In genomic region chr4:13865871-13866669, GRCh38 we compare ENCODE assay signal across 21 cellular contexts.
DNase-seq lines count a peak whose midpoint lies in the region; ATAC-seq, FAIRE-seq and TF ChIP-seq lines count a peak whose summit lies in the region.
"Had no signal": no experiment of that assay in that cellular context is flagged by ENCODE, and none has a peak within 500 bp of the region (broad histone marks: within the 10 kb centered on the region; RNA-seq: fewer than 3 reads in every experiment).

No MANE protein-coding gene starts in this region.

- no peak for TF ChIP-seq CTCF in HFFc6 (IDR thresholded peaks at IDR 0.05)
- no peak for TF ChIP-seq CTCF in astrocyte (IDR thresholded peaks at IDR 0.05; ENCODE audit: insufficient read depth, low read depth, low read length)
- no peak for TF ChIP-seq CTCF in lung (IDR thresholded peaks at IDR 0.05; ENCODE audit: control extremely low read depth, extremely low read depth)
- TF ChIP-seq CTCF in coronary artery (IDR thresholded peaks at IDR 0.05), result no peak
- TF ChIP-seq CTCF in progenitor cell of endocrine pancreas (IDR thresholded peaks at IDR 0.05; ENCODE audit: unreplicated experiment), result no peak
- no peak for TF ChIP-seq CTCF in foreskin keratinocyte (conservative IDR thresholded peaks at IDR 0.05)

- peak overlapping the region; percentile 21 for H3K4me2 ChIP-seq in astrocyte (ENCODE audit: low read length)

- H3K36me3 ChIP-seq in astrocyte (ENCODE audit: insufficient read depth, low read length), result no peaks in the 10 kb centered on the region
- H3K36me3 ChIP-seq in lung (ENCODE audit: control insufficient read depth in 2 of 2, insufficient read depth in 2 of 2, low read length in 2 of 2), result no peaks in the 10 kb centered on the region
- H3K36me3 ChIP-seq: transverse colon had no signal

- H2AFZ ChIP-seq in astrocyte (ENCODE audit: low read depth, low read length), result no peak overlapping the region

- no peak overlapping the region for H3K9ac ChIP-seq in astrocyte (ENCODE audit: low read length)

- peak; percentile 50 for FAIRE-seq in astrocyte (lab: Jason Lieb, UNC)
- FAIRE-seq: GM12891, TTC549 had no signal

- H4K20me1 ChIP-seq in astrocyte (ENCODE audit: insufficient read depth, low read length), result no peaks in the 10 kb centered on the region

- H3K4me3 Mint-ChIP-seq in HFFc6 (peak overlapping the region; percentile 35; the same call in 1 of the 2 replicates), astrocyte (ENCODE audit: unreplicated experiment) (no peak overlapping the region), progenitor cell of endocrine pancreas (ENCODE audit: low read depth) (no peak overlapping the region)
- H3K4me3 Mint-ChIP-seq: activated CD4-positive, alpha-beta T cell treated with anti-CD3 and anti-CD28 coated beads, Interleukin-2, amount 10 ng/mL, durations not matched to agents 24 days and 14 days; activated naive CD4-positive, alpha-beta T cell treated with anti-CD3 and anti-CD28 coated beads for 36 hours; CD4-positive, alpha-beta T cell; naive thymus-derived CD4-positive, alpha-beta T cell had no signal

- WGBS in lung, 2 donors, result 56 to 71% methylated on average over 7 of the region's 7 CpGs

- H3K4me1 ChIP-seq in astrocyte (ENCODE audit: insufficient read depth, low read length) (peaks cover 4% of the 10 kb centered on the region), lung (ENCODE audit: control insufficient read depth in 2 of 2, insufficient read depth in 2 of 2, low read length in 2 of 2) (no peaks in the 10 kb centered on the region), foreskin keratinocyte (no peaks in the 10 kb centered on the region)
- H3K4me1 ChIP-seq: body of pancreas, transverse colon had no signal

- H3K79me2 ChIP-seq in astrocyte (ENCODE audit: insufficient read depth, low read length), result no peaks in the 10 kb centered on the region

- no peak overlapping the region for H3K4me3 ChIP-seq in astrocyte (ENCODE audit: insufficient read depth, low read depth, low read length)
- H3K4me3 ChIP-seq in lung, result no peak overlapping the region
- no peak overlapping the region for H3K4me3 ChIP-seq in coronary artery
- H3K4me3 ChIP-seq: body of pancreas, transverse colon had no signal

- H3K9me3 ChIP-seq in astrocyte (ENCODE audit: insufficient read depth, low read depth, low read length) (peaks cover 5% of the 10 kb centered on the region), lung (ENCODE audit: control insufficient read depth in 2 of 2, insufficient read depth in 1 of 2, low read length in 1 of 2) (no peaks in the 10 kb centered on the region)
- H3K9me3 ChIP-seq: body of pancreas, transverse colon had no signal

- H3K27ac ChIP-seq in astrocyte (ENCODE audit: low read depth, low read length) (no peak overlapping the region), lung (ENCODE audit: low read depth in 1 of 2, low read length in 1 of 2) (no peak overlapping the region), coronary artery (no peak overlapping the region), foreskin keratinocyte (no peak overlapping the region)
- H3K27ac ChIP-seq: body of pancreas, transverse colon had no signal

- H3K27ac Mint-ChIP-seq in HFFc6 (peak overlapping the region; percentile 75), astrocyte (ENCODE audit: unreplicated experiment) (no peak overlapping the region), progenitor cell of endocrine pancreas (no peak overlapping the region)
- H3K27ac Mint-ChIP-seq: activated CD4-positive, alpha-beta T cell treated with anti-CD3 and anti-CD28 coated beads, Interleukin-2, amount 10 ng/mL, durations not matched to agents 24 days and 14 days; activated naive CD4-positive, alpha-beta T cell treated with anti-CD3 and anti-CD28 coated beads for 36 hours; CD4-positive, alpha-beta T cell; naive thymus-derived CD4-positive, alpha-beta T cell had no signal

- peak; percentile 86 for DNase-seq in DMS53 (lab: John Stamatoyannopoulos, UW)
- peak; percentile 46 for DNase-seq in HFFc6
- DNase-seq in astrocyte (ENCODE audit: low read depth), result peak; percentile 46
- no peak for DNase-seq in lung (ENCODE audit: low spot score)
- no peak for DNase-seq in coronary artery (ENCODE audit: low spot score)
- no peak for DNase-seq in progenitor cell of endocrine pancreas (ENCODE audit: low spot score, unreplicated experiment)
- no peak for DNase-seq in NOMO-1 treated with DMSO at 0.1 percent for 48 hours (lab: John Stamatoyannopoulos, UW; ENCODE audit: unreplicated experiment)
- no peak for DNase-seq in foreskin keratinocyte
- DNase-seq: activated CD4-positive, alpha-beta T cell treated with anti-CD3 and anti-CD28 coated beads, Interleukin-2, amount 10 ng/mL, durations not matched to agents 24 days and 14 days; activated naive CD4-positive, alpha-beta T cell treated with anti-CD3 and anti-CD28 coated beads for 36 hours; body of pancreas; CD4-positive, alpha-beta T cell; GOT3; Karpas-422; naive thymus-derived CD4-positive, alpha-beta T cell; NCI-H526; stimulated activated naive CD4-positive, alpha-beta T cell; transverse colon had no signal

- H3K27me3 Mint-ChIP-seq in HFFc6 (ENCODE audit: insufficient read depth), result no peaks in the 10 kb centered on the region; the same call in 1 of the 2 replicates
- H3K27me3 Mint-ChIP-seq in astrocyte (ENCODE audit: low read depth, unreplicated experiment), result no peaks in the 10 kb centered on the region
- no peaks in the 10 kb centered on the region for H3K27me3 Mint-ChIP-seq in progenitor cell of endocrine pancreas
- H3K27me3 Mint-ChIP-seq: activated CD4-positive, alpha-beta T cell treated with anti-CD3 and anti-CD28 coated beads, Interleukin-2, amount 10 ng/mL, durations not matched to agents 24 days and 14 days; CD4-positive, alpha-beta T cell had no signal

- H3K36me3 Mint-ChIP-seq in HFFc6 (ENCODE audit: low read depth) (peaks cover 24% of the 10 kb centered on the region), astrocyte (ENCODE audit: low read depth, unreplicated experiment) (no peaks in the 10 kb centered on the region), progenitor cell of endocrine pancreas (ENCODE audit: insufficient read depth) (peaks cover 1% of the 10 kb centered on the region)

- H3K9me3 Mint-ChIP-seq in HFFc6, result peaks cover 28% of the 10 kb centered on the region
- peaks cover 4% of the 10 kb centered on the region for H3K9me3 Mint-ChIP-seq in astrocyte (ENCODE audit: unreplicated experiment)
- H3K9me3 Mint-ChIP-seq in progenitor cell of endocrine pancreas (ENCODE audit: low read depth), result peaks cover 7% of the 10 kb centered on the region
- H3K9me3 Mint-ChIP-seq: activated CD4-positive, alpha-beta T cell treated with anti-CD3 and anti-CD28 coated beads, Interleukin-2, amount 10 ng/mL, durations not matched to agents 24 days and 14 days had no signal

- ATAC-seq in lung (ENCODE audit: insufficient read depth, low FRiP score), result peak; percentile 58
- ATAC-seq in foreskin keratinocyte, result no peak
- ATAC-seq: body of pancreas; esophagus mucosa; naive thymus-derived CD4-positive, alpha-beta T cell had no signal

- H3K4me1 Mint-ChIP-seq in HFFc6 (ENCODE audit: low read depth) (peaks cover 29% of the 10 kb centered on the region), astrocyte (ENCODE audit: low read depth, unreplicated experiment) (no peaks in the 10 kb centered on the region), progenitor cell of endocrine pancreas (ENCODE audit: low read depth) (no peaks in the 10 kb centered on the region)
- H3K4me1 Mint-ChIP-seq: activated CD4-positive, alpha-beta T cell treated with anti-CD3 and anti-CD28 coated beads, Interleukin-2, amount 10 ng/mL, durations not matched to agents 24 days and 14 days; naive thymus-derived CD4-positive, alpha-beta T cell had no signal

- H3K27me3 ChIP-seq in astrocyte (ENCODE audit: insufficient read depth, low read length) (no peaks in the 10 kb centered on the region), lung (ENCODE audit: control insufficient read depth, insufficient read depth) (no peaks in the 10 kb centered on the region), foreskin keratinocyte (no peaks in the 10 kb centered on the region)
- H3K27me3 ChIP-seq: body of pancreas, transverse colon had no signal

Comparison
In these comparisons a context has a peak if more than half of its experiments do, and no peak if none do; other contexts are left out.
1. DNase-seq: peak in DMS53 (single experiment), HFFc6 (single experiment) and astrocyte (single experiment); none in lung (single experiment), coronary artery (single experiment), progenitor cell of endocrine pancreas (single experiment), NOMO-1 treated with DMSO at 0.1 percent for 48 hours (single experiment) and foreskin keratinocyte (0 of 2).